In the genomic region with DNA sequence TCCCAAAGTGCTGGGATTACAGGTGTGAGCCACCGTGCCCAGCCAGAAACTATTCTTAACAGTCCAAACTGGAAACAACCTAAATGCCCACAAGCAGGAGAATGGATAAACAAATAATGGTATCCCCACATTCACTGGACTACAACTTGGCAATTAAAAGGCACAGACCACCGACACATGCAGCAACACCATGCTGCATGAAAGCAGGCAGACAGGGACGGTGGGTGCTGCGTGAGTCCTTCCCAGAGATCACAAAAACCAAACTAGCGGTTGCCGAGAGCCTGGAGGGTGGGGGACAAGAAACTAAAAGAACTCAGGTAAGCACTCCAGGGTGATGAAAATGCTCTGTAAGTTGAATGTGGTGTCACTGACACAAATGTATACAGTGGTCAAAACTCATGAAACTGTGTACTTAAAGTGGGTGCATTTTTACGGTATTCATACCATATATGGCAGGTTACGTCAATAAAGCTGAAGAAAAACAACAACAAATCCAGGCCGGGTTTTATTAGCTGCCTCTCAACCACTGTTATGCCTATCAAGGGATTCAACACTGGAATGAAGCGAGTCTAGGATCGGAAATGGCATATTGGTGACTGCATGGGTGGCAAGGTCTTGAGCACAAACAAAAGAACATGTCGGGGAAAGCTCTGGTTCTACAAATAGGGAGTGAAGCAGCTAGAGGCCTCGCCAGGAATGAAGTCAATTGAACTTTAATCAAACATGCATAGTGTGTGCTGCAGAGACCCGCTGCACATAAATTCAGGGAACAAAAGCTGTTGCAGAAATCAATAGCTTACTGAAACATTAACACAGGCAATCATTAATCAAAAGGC, we compare ENCODE assay signal across 10 cellular contexts. TPM values are rescaled to one million over a fixed set of nuclear protein-coding genes. Genes with fewer than 3 reads are reported as not detected.
A peak's percentile ranks its signal among the peaks of the same experiment; 100 is the strongest.
DNase-seq lines count a peak whose midpoint lies in the region; ATAC-seq, FAIRE-seq and TF ChIP-seq lines count a peak whose summit lies in the region.
"Had no signal": no experiment of that assay in that cellular context is flagged by ENCODE, and none has a peak within 500 bp of the region (broad histone marks: within the 10 kb centered on the region; RNA-seq: fewer than 3 reads in every experiment).

No MANE protein-coding gene starts in this region.

- H3K36me3 Mint-ChIP-seq in CD4-positive, CD25-positive, alpha-beta regulatory T cell, result peaks cover 29% of the 10 kb centered on the region
- peaks cover 19% of the 10 kb centered on the region for H3K36me3 Mint-ChIP-seq in neural progenitor cell

- TF ChIP-seq RAD21 in H1 (IDR thresholded peaks at IDR 0.05 in 1 of 2, conservative IDR thresholded peaks at IDR 0.05 in 1 of 2; ENCODE audit: low read depth in 2 of 2, low read length in 2 of 2), result no peak

- H3K27me3 ChIP-seq in CD4-positive, CD25-positive, alpha-beta regulatory T cell (ENCODE audit: control insufficient read depth, insufficient read depth, low read length), result no peaks in the 10 kb centered on the region
- H3K27me3 ChIP-seq in H1 (replicated peaks in 1 of 4; ENCODE audit: control insufficient read depth in 3 of 4, extremely low read depth in 1 of 4, insufficient read depth in 3 of 4, low read length in 3 of 4), result no peaks in the 10 kb centered on the region
- H3K27me3 ChIP-seq in neural progenitor cell, result no peaks in the 10 kb centered on the region
- no peaks in the 10 kb centered on the region for H3K27me3 ChIP-seq in mesendoderm (ENCODE audit: insufficient read depth, low read length, poor library complexity)

- ATAC-seq in CD4-positive, CD25-positive, alpha-beta regulatory T cell (ENCODE audit: low read depth in 2 of 2), result no peak
- ATAC-seq in GM18517 (IDR thresholded peaks at IDR 0.05; ENCODE audit: unreplicated experiment) (no peak), HG03457 (IDR thresholded peaks at IDR 0.05; ENCODE audit: unreplicated experiment) (no peak)

- H3K36me3 ChIP-seq in CD4-positive, CD25-positive, alpha-beta regulatory T cell (ENCODE audit: control insufficient read depth, insufficient read depth, low read length), result peaks cover 50% of the 10 kb centered on the region
- peaks cover 0 to 7% (median 3%) of the 10 kb centered on the region in 4 experiments; a peak in 2 of 8 replicates for H3K36me3 ChIP-seq in H1 (ENCODE audit: control insufficient read depth in 2 of 4, insufficient read depth in 4 of 4, low read length in 3 of 4)
- H3K36me3 ChIP-seq in neural progenitor cell, result no peaks in the 10 kb centered on the region
- peaks cover 2% of the 10 kb centered on the region for H3K36me3 ChIP-seq in mesendoderm (ENCODE audit: control insufficient read depth, insufficient read depth, low read length)

- WGBS in H1 (ENCODE audit: extremely low coverage in 1 of 2, insufficient coverage in 1 of 2, insufficient read length in 1 of 2, insufficient replicate concordance in 2 of 2, low coverage in 1 of 2, low lambda C conversion rate in 2 of 2, missing lambda C conversion rate in 1 of 2), 2 experiments, result 76% methylated on average over 14 of the region's 14 CpGs; no CpG with 5 or more reads in 1 of the 2 experiments
- WGBS in mesendoderm (ENCODE audit: extremely low coverage, insufficient coverage, low lambda C conversion rate), result no CpG with 5 or more reads among the region's 14 CpGs

- no peak for TF ChIP-seq POLR2A in H1 (IDR thresholded peaks at IDR 0.05; ENCODE audit: control extremely low read depth in 1 of 2, low read depth in 2 of 2, low read length in 2 of 2)

- H3K4me3 ChIP-seq in CD4-positive, CD25-positive, alpha-beta regulatory T cell (ENCODE audit: low read depth, low read length), result no peak overlapping the region
- H3K4me3 ChIP-seq in H1 (ENCODE audit: extremely low read depth in 1 of 4, insufficient read depth in 2 of 4, low read depth in 3 of 4, low read length in 4 of 4), result no peak overlapping the region
- H3K4me3 ChIP-seq in neural progenitor cell, result no peak overlapping the region
- H3K4me3 ChIP-seq in mesendoderm (ENCODE audit: low read length), result no peak overlapping the region

- TF ChIP-seq CTCF in H1 (IDR thresholded peaks at IDR 0.05; ENCODE audit: control extremely low read depth in 1 of 3, insufficient read depth in 1 of 3, low read depth in 1 of 3, low read length in 3 of 3) (no peak), neural progenitor cell (IDR thresholded peaks at IDR 0.05) (no peak), D721Med (IDR thresholded peaks at IDR 0.05; ENCODE audit: insufficient read depth, missing control alignments) (no peak)

- H4K91ac ChIP-seq in H1 (replicated peaks; ENCODE audit: insufficient read length, low read length), result no peak overlapping the region

- H3K9ac ChIP-seq in H1 (replicated peaks in 1 of 4; ENCODE audit: extremely low read depth in 1 of 4, low read depth in 3 of 4, low read length in 3 of 4) (0 out of 7 replicates have a peak overlapping the region, but pooled peaks of 1 of the 4 experiments have one; percentile 3), neural progenitor cell (no peak overlapping the region), mesendoderm (ENCODE audit: low read length) (no peak overlapping the region)

- H3K23ac ChIP-seq in H1 (ENCODE audit: insufficient read length) (no peak overlapping the region), mesendoderm (ENCODE audit: low read length) (no peak overlapping the region)

- no peak overlapping the region for H2BK12ac ChIP-seq in H1 (ENCODE audit: low read depth, low read length)

- peaks cover 0 to 66% of the 10 kb centered on the region in 2 experiments; a peak in 3 of 4 replicates for H3K79me2 ChIP-seq in H1 (ENCODE audit: control insufficient read depth in 1 of 2, insufficient read depth in 2 of 2, low read length in 2 of 2)
- peaks cover 73% of the 10 kb centered on the region for H3K79me2 ChIP-seq in neural progenitor cell (ENCODE audit: low read depth)
- H3K79me2 ChIP-seq in mesendoderm (ENCODE audit: control insufficient read depth, insufficient read depth, low read length), result peaks cover 26% of the 10 kb centered on the region

- no peak overlapping the region for H3K27ac ChIP-seq in CD4-positive, CD25-positive, alpha-beta regulatory T cell (ENCODE audit: insufficient read depth, low read length, poor library complexity, severe bottlenecking)
- H3K27ac ChIP-seq in H1 (ENCODE audit: low read depth, low read length) (no peak overlapping the region), neural progenitor cell (no peak overlapping the region), mesendoderm (ENCODE audit: low read depth, low read length) (no peak overlapping the region)

- H3K4ac ChIP-seq in H1 (replicated peaks; ENCODE audit: insufficient read length, low read depth, low read length) (peak overlapping the region; percentile 45), mesendoderm (ENCODE audit: low read depth, low read length) (no peak overlapping the region)

- H4K20me1 ChIP-seq in H1 (replicated peaks in 1 of 2; ENCODE audit: control insufficient read depth in 1 of 2, insufficient read depth in 2 of 2, low read length in 2 of 2), result peaks cover 3 to 10% of the 10 kb centered on the region in 2 experiments
- H4K20me1 ChIP-seq in neural progenitor cell (ENCODE audit: low read depth), result peaks cover 96% of the 10 kb centered on the region

- POLR2A ChIA-PET in H1 (lab: Charles Lee; ENCODE audit: partially characterized antibody), result interaction anchor here (0.9 to 1.7 kb wide), 6 partner anchors 20 to 588 kb away, joined by 3 to 5 read pairs (median 4); no protein-coding TSS in a partner anchor

- H2BK15ac ChIP-seq in H1 (ENCODE audit: low read length) (no peak overlapping the region), mesendoderm (replicated peaks; ENCODE audit: low read depth) (no peak overlapping the region)

- H3K4me1 Mint-ChIP-seq in CD4-positive, CD25-positive, alpha-beta regulatory T cell, result peaks cover 17 to 75% (median 45%) of the 10 kb centered on the region in 4 donors
- H3K4me1 Mint-ChIP-seq in neural progenitor cell, result peaks cover 90% of the 10 kb centered on the region

- no peaks in the 10 kb centered on the region for H3K27me3 Mint-ChIP-seq in CD4-positive, CD25-positive, alpha-beta regulatory T cell
- H3K27me3 Mint-ChIP-seq in neural progenitor cell (ENCODE audit: insufficient read depth, low read depth), result peaks cover 8% of the 10 kb centered on the region

- peak overlapping the region in 2 of 3 donors; percentile 44 to 47 for H3K27ac Mint-ChIP-seq in CD4-positive, CD25-positive, alpha-beta regulatory T cell
- peak overlapping the region; percentile 48 for H3K27ac Mint-ChIP-seq in neural progenitor cell

- H2BK5ac ChIP-seq in H1 (ENCODE audit: low read depth, low read length) (no peak overlapping the region; the same call in 1 of the 2 replicates), mesendoderm (ENCODE audit: low read length) (no peak overlapping the region)

- H3K9me3 ChIP-seq in CD4-positive, CD25-positive, alpha-beta regulatory T cell (ENCODE audit: control insufficient read depth in 2 of 2, low read length in 2 of 2), result no peaks in the 10 kb centered on the region
- no peaks in the 10 kb centered on the region for H3K9me3 ChIP-seq in H1 (ENCODE audit: insufficient read depth in 2 of 2, low read depth in 1 of 2, low read length in 1 of 2)
- H3K9me3 ChIP-seq in neural progenitor cell (ENCODE audit: low read depth), result no peaks in the 10 kb centered on the region

- no peaks in the 10 kb centered on the region for H3K9me3 Mint-ChIP-seq in CD4-positive, CD25-positive, alpha-beta regulatory T cell
- no peaks in the 10 kb centered on the region for H3K9me3 Mint-ChIP-seq in neural progenitor cell

- H2BK120ac ChIP-seq in H1 (replicated peaks; ENCODE audit: low read depth, low read length), result no peak overlapping the region
- no peak overlapping the region for H2BK120ac ChIP-seq in mesendoderm (ENCODE audit: low read depth, low read length)

- no peak overlapping the region for H2AFZ ChIP-seq in H1 (ENCODE audit: low read length)
- H2AFZ ChIP-seq in neural progenitor cell (replicated peaks), result no peak overlapping the region

- peaks cover 17% of the 10 kb centered on the region for H3K79me1 ChIP-seq in H1 (ENCODE audit: low read depth, low read length)
- peaks cover 32% of the 10 kb centered on the region for H3K79me1 ChIP-seq in mesendoderm (ENCODE audit: low read length)

- H3K56ac ChIP-seq in H1 (replicated peaks; ENCODE audit: insufficient read length, low read depth, low read length) (no peak overlapping the region), mesendoderm (ENCODE audit: low read length) (no peak overlapping the region)

- 0 out of 2 replicates have a peak overlapping the region, but pooled peaks have one; percentile 9 for H3K18ac ChIP-seq in H1 (ENCODE audit: extremely low read depth, low read length)
- H3K18ac ChIP-seq in mesendoderm (ENCODE audit: low read length), result no peak overlapping the region

- H2AK5ac ChIP-seq in H1 (ENCODE audit: low read depth, low read length) (no peak overlapping the region), mesendoderm (ENCODE audit: low read length) (no peak overlapping the region)

- peak overlapping the region; percentile 4 for H3K14ac ChIP-seq in H1 (ENCODE audit: insufficient read length)

- peaks cover 35% of the 10 kb centered on the region for H3F3A ChIP-seq in neural progenitor cell (ENCODE audit: low read depth)

- H3K4me3 Mint-ChIP-seq in CD4-positive, CD25-positive, alpha-beta regulatory T cell, result no peak overlapping the region
- no peak overlapping the region for H3K4me3 Mint-ChIP-seq in neural progenitor cell

- peak; percentile 48 for FAIRE-seq in H1 (lab: Jason Lieb, UNC)
- FAIRE-seq in D721Med (lab: Jason Lieb, UNC), result no peak

- H4K8ac ChIP-seq in H1 (ENCODE audit: extremely low read depth, insufficient read depth, low read length) (no peak overlapping the region), mesendoderm (ENCODE audit: low read depth, low read length) (no peak overlapping the region)

- CTCF ChIA-PET in H1 (lab: Charles Lee; ENCODE audit: partially characterized antibody), result interaction anchor here (0.6 to 4.8 kb wide), 12 partner anchors 9 to 300 kb away, joined by 3 to 32 read pairs (median 4); no protein-coding TSS in a partner anchor

- DNase-seq in CD4-positive, CD25-positive, alpha-beta regulatory T cell, result no peak
- DNase-seq in NCI-H2029 (lab: John Stamatoyannopoulos, UW), result peak; percentile 63
- DNase-seq in H1 (ENCODE audit: low read depth in 1 of 2, low spot score in 2 of 2), result no peak
- no peak for DNase-seq in neural progenitor cell (ENCODE audit: low spot score)
- no peak for DNase-seq in mesendoderm
- DNase-seq in D721Med (ENCODE audit: insufficient read length, low spot score), result no peak
- DNase-seq: activated gamma-delta T cell treated with Interleukin-2 at 50 U/mL for 16 hours had no signal

- no peak overlapping the region for H4K5ac ChIP-seq in H1 (ENCODE audit: insufficient read length, low read depth, low read length)
- H4K5ac ChIP-seq in mesendoderm (ENCODE audit: low read length), result no peak overlapping the region

- TF ChIP-seq EP300 in H1 (IDR thresholded peaks at IDR 0.05; ENCODE audit: borderline replicate concordance in 1 of 2, low read depth in 2 of 2, low read length in 2 of 2), result no peak

- H2BK20ac ChIP-seq in H1 (ENCODE audit: low read length), result no peak overlapping the region

- H3K23me2 ChIP-seq in H1 (ENCODE audit: low read depth, low read length), result no peaks in the 10 kb centered on the region

- H3K4me2 ChIP-seq in H1 (ENCODE audit: insufficient read depth in 1 of 2, low read depth in 2 of 2, low read length in 2 of 2), result peak overlapping the region in 1 of 2 experiments; percentile 10; a peak in 3 of 4 replicates
- H3K4me2 ChIP-seq in neural progenitor cell, result peak overlapping the region; percentile 62
- no peak overlapping the region for H3K4me2 ChIP-seq in mesendoderm (ENCODE audit: low read length)

- peaks cover 15% of the 10 kb centered on the region for H3K4me1 ChIP-seq in CD4-positive, CD25-positive, alpha-beta regulatory T cell (ENCODE audit: control insufficient read depth, insufficient read depth, low read length, poor library complexity, severe bottlenecking)
- H3K4me1 ChIP-seq in H1 (replicated peaks in 1 of 4; ENCODE audit: control insufficient read depth in 3 of 4, insufficient read depth in 4 of 4, low read length in 3 of 4) (peaks cover 30 to 46% (median 40%) of the 10 kb centered on the region in 4 experiments), neural progenitor cell (peaks cover 55% of the 10 kb centered on the region), mesendoderm (ENCODE audit: control insufficient read depth, low read depth, low read length) (peaks cover 13% of the 10 kb centered on the region)

RNA-seq across cellular contexts. Expression of gene SLC45A1, which starts 52.4 kb away (rescaled TPM):
- total RNA-seq in CD4-positive, CD25-positive, alpha-beta regulatory T cell, result 0.86 TPM
- polyA plus RNA-seq in CD4-positive, CD25-positive, alpha-beta regulatory T cell, result 1 to 10 TPM in 1 of 4 donors, under 1 TPM in 3; 0.47 to 1.4 (median 0.58) TPM
- 1.6 and 1.7 TPM in 2 replicates for total RNA-seq in H1 (2021; fragmentation: NEBNext Ultra II Directional; extraction: Animal tissue kit (Norgen Biotek cat#: 25700))
- 1.0 and 1.6 TPM in 2 replicates for polyA plus RNA-seq in H1 (2011; rRNA removed)
- polyA plus RNA-seq in H1 (2011; cell fraction: cytosol; rRNA removed), result 0.96 TPM
- polyA plus RNA-seq in H1 (2011; cell fraction: nucleus; rRNA removed), result 1.5 TPM
- polyA plus RNA-seq in H1 (2012, experiment 1 of 2), result 1.6 to 2.1 TPM (median 1.8 TPM) in 4 replicates
- polyA plus RNA-seq in H1 (2012, experiment 2 of 2), result 1.8 TPM
- 2.7 TPM for polyA plus RNA-seq in H1 (2013, experiment 1 of 2)
- polyA plus RNA-seq in H1 (2013, experiment 2 of 2), result 3.0 TPM
- polyA minus RNA-seq in H1 (2011; rRNA and poly(A)+ RNA removed), result 0.32 and 1.1 TPM in 2 replicates
- polyA minus RNA-seq in H1 (2011; cell fraction: cytosol; rRNA and poly(A)+ RNA removed), result not detected
- 1.2 TPM for polyA minus RNA-seq in H1 (2011; cell fraction: nucleus; rRNA and poly(A)+ RNA removed)
- 1.1 and 3.3 TPM in 2 replicates for total RNA-seq in neural progenitor cell (ENCODE audit: low replicate concordance)
- 0.07 TPM for polyA plus RNA-seq in mesendoderm (2013, experiment 1 of 2)
- polyA plus RNA-seq in mesendoderm (2013, experiment 2 of 2), result 0.11 TPM
- total RNA-seq: HT1080 had no signal
